Comparison of ENCODE assay signal across 9 cellular contexts in the genomic region with DNA sequence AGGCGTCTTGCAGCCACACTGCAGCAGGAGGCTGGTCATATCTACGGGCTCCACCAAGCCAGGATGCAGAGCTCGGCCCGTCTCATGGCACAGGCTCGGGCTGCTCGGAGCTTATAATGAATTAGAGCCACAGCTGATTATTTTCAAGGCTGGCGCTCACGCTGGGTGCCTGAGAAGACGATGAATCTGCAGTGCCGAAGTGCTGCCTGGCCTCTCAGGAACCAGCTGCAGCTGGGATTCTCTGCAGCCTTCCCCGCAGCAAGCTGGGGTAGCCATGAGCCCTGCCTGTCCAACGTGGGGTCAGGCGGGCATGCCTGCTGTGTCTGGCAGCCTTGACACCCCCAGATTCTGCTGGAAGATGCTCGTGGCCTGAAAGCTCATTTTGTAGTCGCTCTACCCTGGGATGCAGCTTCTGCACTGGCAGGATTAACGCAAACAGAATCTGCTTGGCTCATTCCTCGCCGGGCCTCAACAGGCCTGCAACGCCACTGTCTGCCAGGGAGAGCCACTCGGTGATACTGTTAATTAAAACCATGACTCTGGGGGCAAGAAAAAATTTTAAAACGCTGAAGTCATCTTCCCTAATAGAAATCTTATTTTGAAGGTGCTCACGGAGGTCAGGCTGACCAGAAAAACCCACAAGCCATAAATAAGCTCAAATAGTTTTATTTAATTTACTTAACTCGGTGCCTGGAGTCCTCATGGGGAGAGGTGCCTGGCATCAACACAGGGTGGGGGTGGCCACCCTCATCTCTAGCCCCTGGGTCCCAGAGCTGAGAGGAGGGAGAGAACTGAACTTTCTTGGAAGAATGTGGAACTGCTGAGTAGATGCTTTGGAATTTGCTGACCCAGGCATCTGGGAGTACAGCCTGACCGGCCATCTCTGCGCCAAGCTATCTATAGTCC.
A peak's percentile ranks its signal among the peaks of the same experiment; 100 is the strongest.
DNase-seq lines count a peak whose midpoint lies in the region; ATAC-seq, FAIRE-seq and TF ChIP-seq lines count a peak whose summit lies in the region.
"Had no signal": no experiment of that assay in that cellular context is flagged by ENCODE, and none has a peak within 500 bp of the region (broad histone marks: within the 10 kb centered on the region; RNA-seq: fewer than 3 reads in every experiment).

No MANE protein-coding gene starts in this region.

- H3K4me1 ChIP-seq in HepG2 (ENCODE audit: insufficient read depth, low read length) (no peaks in the 10 kb centered on the region), tibial artery (peaks cover 0 to 28% (median 24%) of the 10 kb centered on the region in 4 donors)

- no TSS peak for BruUV-seq in HepG2 (replicated peaks; lab: Mats Ljungman, UMichigan)

- H2AFZ ChIP-seq in HepG2 (ENCODE audit: low read length), result no peak overlapping the region

- H3K36me3 ChIP-seq in HepG2 (replicated peaks in 1 of 2; ENCODE audit: control insufficient read depth in 1 of 2, insufficient read depth in 2 of 2, low read length in 2 of 2), result no peaks in the 10 kb centered on the region
- H3K36me3 ChIP-seq in tibial artery, result no peaks in the 10 kb centered on the region

- no peaks in the 10 kb centered on the region for H4K20me1 ChIP-seq in HepG2 (ENCODE audit: insufficient read depth, low read length)

- POLR2A ChIA-PET in HepG2 (lab: Yijun Ruan, JAX), result no interaction called here

- no peak for TF ChIP-seq POLR2A in HepG2 (IDR thresholded peaks at IDR 0.05; ENCODE audit: insufficient read depth in 1 of 2, low read depth in 2 of 2, low read length in 2 of 2)

- no peaks in the 10 kb centered on the region for H3K9me3 ChIP-seq in HepG2 (ENCODE audit: low read length)
- H3K9me3 ChIP-seq in tibial artery, result no peaks in the 10 kb centered on the region

- peaks cover 4 to 56% of the 10 kb centered on the region in 2 experiments; a peak in 4 of 5 replicates for H3K27me3 ChIP-seq in HepG2 (ENCODE audit: control insufficient read depth in 1 of 2, insufficient read depth in 2 of 2, low read length in 2 of 2)
- H3K27me3 ChIP-seq in tibial artery, result no peaks in the 10 kb centered on the region

- no peak overlapping the region for H3K27ac ChIP-seq in HepG2 (ENCODE audit: extremely low read length, insufficient read depth, low read length)
- H3K27ac ChIP-seq in tibial artery, result peak overlapping the region; percentile 14 to 58

- DNase-seq in HT1080 (ENCODE audit: low read depth) (peak; percentile 17), brain pericyte (ENCODE audit: low read depth, low spot score) (peak; percentile 80), HepG2 (ENCODE audit: low spot score) (no peak), tibial artery (no peak), ecto neural progenitor cell (ENCODE audit: low spot score) (no peak), MV-4-11 (lab: John Stamatoyannopoulos, UW) (no peak), NCI-H510A (lab: John Stamatoyannopoulos, UW) (no peak)
- DNase-seq: NCI-H1092 had no signal

- intact Hi-C loops in HepG2 (cut with micrococcal nuclease; ENCODE audit: unreplicated experiment) (no loop called here), tibial artery (cut with DNase I; ENCODE audit: low total_unique reads) (loop anchor here (10.0 kb wide), 1 partner anchor 192 kb away; no protein-coding TSS in a partner anchor)

- no peak overlapping the region for H3K4me2 ChIP-seq in HepG2 (ENCODE audit: low read depth, low read length)

- CTCF ChIA-PET in HepG2 (lab: Yijun Ruan, JAX; ENCODE audit: low intra/inter-chr PET ratio, low total read pairs), result no interaction called here

- FAIRE-seq in HepG2 (lab: Jason Lieb, UNC), result no peak

- TF ChIP-seq EP300 in HepG2 (IDR thresholded peaks at IDR 0.05; ENCODE audit: low read depth in 2 of 2, low read length in 2 of 2), result no peak
- TF ChIP-seq EP300 in HepG2 (CRISPR knock-in tag; IDR thresholded peaks at IDR 0.05; ENCODE audit: borderline replicate concordance), result no peak

- TF ChIP-seq RAD21 in HepG2 (CRISPR knock-in tag; IDR thresholded peaks at IDR 0.05), result no peak

- TF ChIP-seq CTCF in HepG2 (CRISPR knock-in tag; IDR thresholded peaks at IDR 0.05) (no peak), tibial artery (IDR thresholded peaks at IDR 0.05) (no peak)

- ATAC-seq in HepG2, result no peak
- ATAC-seq: activated naive CD4-positive, alpha-beta T cell treated with anti-CD3 and anti-CD28 coated beads, Interleukin-2, amount 50 U/mL, for 72 hours had no signal

- WGBS in HepG2 (ENCODE audit: low lambda C conversion rate), result 12% methylated on average over 23 of the region's 25 CpGs

- H3K4me3 ChIP-seq in HepG2 (replicated peaks in 1 of 3; ENCODE audit: insufficient read depth in 1 of 3, low read depth in 2 of 3, low read length in 3 of 3), result no peak overlapping the region
- peak overlapping the region; percentile 23 to 30 for H3K4me3 ChIP-seq in tibial artery

- H3K79me2 ChIP-seq in HepG2 (ENCODE audit: insufficient read depth, low read length), result no peaks in the 10 kb centered on the region

- in situ Hi-C loops in HepG2 (cut with HindIII; ENCODE audit: extremely low pct_ligation_motif_present, low pct_unique_long_range_greater_than_20kb), result loop anchor here (25.0 kb wide), 1 partner anchor 1825 kb away; no protein-coding TSS in a partner anchor

- H3K9ac ChIP-seq in HepG2 (ENCODE audit: insufficient read depth, low read depth, low read length), result no peak overlapping the region

TF ChIP-seq in HepG2, 621 proteins besides CTCF, POLR2A, EP300 and RAD21:
- TF ChIP-seq MAFF (IDR thresholded peaks at IDR 0.05; ENCODE audit: low read depth, low read length), result peak; percentile 78
- no peak for TF ChIP-seq SNRNP70 (IDR thresholded peaks at IDR 0.05; ENCODE audit: low read depth, low read length)
- peak; percentile 67 to 79 for TF ChIP-seq MAFK (conservative IDR thresholded peaks at IDR 0.05 in 1 of 2, IDR thresholded peaks at IDR 0.05 in 1 of 2; ENCODE audit: low read length in 2 of 2)
- TF ChIP-seq, protein P1, sequence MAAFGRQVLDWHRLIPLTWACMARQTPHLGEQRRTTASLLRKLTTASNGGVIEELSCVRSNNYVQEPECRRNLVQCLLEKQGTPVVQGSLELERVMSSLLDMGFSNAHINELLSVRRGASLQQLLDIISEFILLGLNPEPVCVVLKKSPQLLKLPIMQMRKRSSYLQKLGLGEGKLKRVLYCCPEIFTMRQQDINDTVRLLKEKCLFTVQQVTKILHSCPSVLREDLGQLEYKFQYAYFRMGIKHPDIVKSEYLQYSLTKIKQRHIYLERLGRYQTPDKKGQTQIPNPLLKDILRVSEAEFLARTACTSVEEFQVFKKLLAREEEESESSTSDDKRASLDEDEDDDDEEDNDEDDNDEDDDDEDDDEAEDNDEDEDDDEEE (CRISPR knock-in tag; IDR thresholded peaks at IDR 0.05), result no peak

Comparison
In these comparisons a context has a peak if more than half of its experiments do, and no peak if none do; other contexts are left out.
1. DNase-seq: peak in HT1080 (single experiment) and brain pericyte (single experiment); none in HepG2 (single experiment), tibial artery (0 of 2), ecto neural progenitor cell (single experiment), MV-4-11 (single experiment) and NCI-H510A (single experiment).
2. H3K4me3 ChIP-seq: peak in tibial artery (2 of 2); none in HepG2 (0 of 3).